1 cellular context compared by ENCODE assay signal in the genomic region with DNA sequence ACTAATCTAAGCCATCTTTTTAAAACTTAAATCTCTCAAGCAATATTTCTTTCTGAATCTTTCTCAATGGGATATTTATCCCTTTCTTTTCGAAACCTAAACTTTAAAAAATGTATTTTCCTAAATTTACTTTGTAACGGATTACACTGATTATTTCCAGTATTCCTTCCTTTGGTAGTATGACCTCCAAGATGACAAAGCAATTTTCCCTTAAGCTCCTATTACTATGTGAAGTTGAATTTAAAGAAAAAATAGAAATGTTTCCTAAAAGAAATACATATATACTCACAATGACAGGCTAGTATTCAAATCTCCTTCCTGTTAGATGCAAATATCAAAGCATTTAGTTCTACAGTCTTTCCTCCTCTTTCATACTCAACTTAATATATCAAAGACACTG.
TF ChIP-seq lines count a peak whose summit lies in the region.

No MANE protein-coding gene starts in this region.

TF ChIP-seq in K562, 482 proteins besides CTCF, POLR2A, EP300 and RAD21 (continued from another document):
- TF ChIP-seq, protein P1, sequence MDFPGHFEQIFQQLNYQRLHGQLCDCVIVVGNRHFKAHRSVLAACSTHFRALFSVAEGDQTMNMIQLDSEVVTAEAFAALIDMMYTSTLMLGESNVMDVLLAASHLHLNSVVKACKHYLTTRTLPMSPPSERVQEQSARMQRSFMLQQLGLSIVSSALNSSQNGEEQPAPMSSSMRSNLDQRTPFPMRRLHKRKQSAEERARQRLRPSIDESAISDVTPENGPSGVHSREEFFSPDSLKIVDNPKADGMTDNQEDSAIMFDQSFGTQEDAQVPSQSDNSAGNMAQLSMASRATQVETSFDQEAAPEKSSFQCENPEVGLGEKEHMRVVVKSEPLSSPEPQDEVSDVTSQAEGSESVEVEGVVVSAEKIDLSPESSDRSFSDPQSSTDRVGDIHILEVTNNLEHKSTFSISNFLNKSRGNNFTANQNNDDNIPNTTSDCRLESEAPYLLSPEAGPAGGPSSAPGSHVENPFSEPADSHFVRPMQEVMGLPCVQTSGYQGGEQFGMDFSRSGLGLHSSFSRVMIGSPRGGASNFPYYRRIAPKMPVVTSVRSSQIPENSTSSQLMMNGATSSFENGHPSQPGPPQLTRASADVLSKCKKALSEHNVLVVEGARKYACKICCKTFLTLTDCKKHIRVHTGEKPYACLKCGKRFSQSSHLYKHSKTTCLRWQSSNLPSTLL (IDR thresholded peaks at IDR 0.05) = no peak
- peak; percentile 95 for TF ChIP-seq ZNF316 (IDR thresholded peaks at IDR 0.05)
- TF ChIP-seq SMARCC2 (IDR thresholded peaks at IDR 0.05; ENCODE audit: low read depth) = peak; percentile 77
- no peak for TF ChIP-seq NCOR1 (IDR thresholded peaks at IDR 0.05)
- TF ChIP-seq SAFB2 (IDR thresholded peaks at IDR 0.05; ENCODE audit: borderline replicate concordance, low read depth, low read length, severe bottlenecking) = no peak
- TF ChIP-seq SIRT6 (IDR thresholded peaks at IDR 0.05; ENCODE audit: low read depth, low read length) = no peak
- TF ChIP-seq HCFC1 (IDR thresholded peaks at IDR 0.05; ENCODE audit: low read depth, low read length) = no peak
- no peak for TF ChIP-seq ETS2 (tag; IDR thresholded peaks at IDR 0.05; ENCODE audit: borderline replicate concordance, poor library complexity, severe bottlenecking)
- TF ChIP-seq SUPT5H (IDR thresholded peaks at IDR 0.05) = no peak
- no peak for TF ChIP-seq ZZZ3 (IDR thresholded peaks at IDR 0.05)
- no peak for TF ChIP-seq ZNF584 (CRISPR knock-in tag; IDR thresholded peaks at IDR 0.05; ENCODE audit: low read depth)
- TF ChIP-seq NFE2 (IDR thresholded peaks at IDR 0.05; ENCODE audit: low read depth) = peak; percentile 89
- TF ChIP-seq ELF2 (CRISPR knock-in tag; IDR thresholded peaks at IDR 0.05) = no peak
- TF ChIP-seq MTA1 (IDR thresholded peaks at IDR 0.05; ENCODE audit: borderline replicate concordance) = no peak
- TF ChIP-seq EP400 (IDR thresholded peaks at IDR 0.05) = no peak
- TF ChIP-seq FOXA3 (CRISPR knock-in tag; conservative IDR thresholded peaks at IDR 0.05 in 1 of 2, IDR thresholded peaks at IDR 0.05 in 1 of 2) = no peak
- TF ChIP-seq, protein P2, sequence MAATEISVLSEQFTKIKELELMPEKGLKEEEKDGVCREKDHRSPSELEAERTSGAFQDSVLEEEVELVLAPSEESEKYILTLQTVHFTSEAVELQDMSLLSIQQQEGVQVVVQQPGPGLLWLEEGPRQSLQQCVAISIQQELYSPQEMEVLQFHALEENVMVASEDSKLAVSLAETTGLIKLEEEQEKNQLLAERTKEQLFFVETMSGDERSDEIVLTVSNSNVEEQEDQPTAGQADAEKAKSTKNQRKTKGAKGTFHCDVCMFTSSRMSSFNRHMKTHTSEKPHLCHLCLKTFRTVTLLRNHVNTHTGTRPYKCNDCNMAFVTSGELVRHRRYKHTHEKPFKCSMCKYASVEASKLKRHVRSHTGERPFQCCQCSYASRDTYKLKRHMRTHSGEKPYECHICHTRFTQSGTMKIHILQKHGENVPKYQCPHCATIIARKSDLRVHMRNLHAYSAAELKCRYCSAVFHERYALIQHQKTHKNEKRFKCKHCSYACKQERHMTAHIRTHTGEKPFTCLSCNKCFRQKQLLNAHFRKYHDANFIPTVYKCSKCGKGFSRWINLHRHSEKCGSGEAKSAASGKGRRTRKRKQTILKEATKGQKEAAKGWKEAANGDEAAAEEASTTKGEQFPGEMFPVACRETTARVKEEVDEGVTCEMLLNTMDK (IDR thresholded peaks at IDR 0.05; ENCODE audit: borderline replicate concordance, insufficient read depth, low read depth, low read length, poor library complexity, severe bottlenecking) = no peak
- no peak for TF ChIP-seq RCOR1 (IDR thresholded peaks at IDR 0.05; ENCODE audit: borderline replicate concordance in 1 of 2, low read depth in 2 of 2, low read length in 2 of 2)
- TF ChIP-seq, protein P3, sequence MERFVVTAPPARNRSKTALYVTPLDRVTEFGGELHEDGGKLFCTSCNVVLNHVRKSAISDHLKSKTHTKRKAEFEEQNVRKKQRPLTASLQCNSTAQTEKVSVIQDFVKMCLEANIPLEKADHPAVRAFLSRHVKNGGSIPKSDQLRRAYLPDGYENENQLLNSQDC (CRISPR knock-in tag; IDR thresholded peaks at IDR 0.05) = no peak
- no peak for TF ChIP-seq TOE1 (IDR thresholded peaks at IDR 0.05; ENCODE audit: borderline replicate concordance)
- TF ChIP-seq TOE1 (CRISPR knock-in tag; IDR thresholded peaks at IDR 0.05; ENCODE audit: borderline replicate concordance, low read depth) = no peak
- TF ChIP-seq HDAC2 (IDR thresholded peaks at IDR 0.05) = no peak
- TF ChIP-seq, protein P4, sequence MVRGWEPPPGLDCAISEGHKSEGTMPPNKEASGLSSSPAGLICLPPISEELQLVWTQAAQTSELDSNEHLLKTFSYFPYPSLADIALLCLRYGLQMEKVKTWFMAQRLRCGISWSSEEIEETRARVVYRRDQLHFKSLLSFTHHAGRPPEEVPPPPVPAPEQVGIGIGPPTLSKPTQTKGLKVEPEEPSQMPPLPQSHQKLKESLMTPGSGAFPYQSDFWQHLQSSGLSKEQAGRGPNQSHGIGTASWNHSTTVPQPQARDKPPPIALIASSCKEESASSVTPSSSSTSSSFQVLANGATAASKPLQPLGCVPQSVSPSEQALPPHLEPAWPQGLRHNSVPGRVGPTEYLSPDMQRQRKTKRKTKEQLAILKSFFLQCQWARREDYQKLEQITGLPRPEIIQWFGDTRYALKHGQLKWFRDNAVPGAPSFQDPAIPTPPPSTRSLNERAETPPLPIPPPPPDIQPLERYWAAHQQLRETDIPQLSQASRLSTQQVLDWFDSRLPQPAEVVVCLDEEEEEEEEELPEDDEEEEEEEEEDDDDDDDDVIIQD (CRISPR knock-in tag; IDR thresholded peaks at IDR 0.05) = no peak
- no peak for TF ChIP-seq MCM3 (IDR thresholded peaks at IDR 0.05)
- TF ChIP-seq RAD51 (IDR thresholded peaks at IDR 0.05; ENCODE audit: borderline replicate concordance, low read depth) = no peak
- no peak for TF ChIP-seq ZFP1 (CRISPR knock-in tag; IDR thresholded peaks at IDR 0.05)
- TF ChIP-seq, protein P5, sequence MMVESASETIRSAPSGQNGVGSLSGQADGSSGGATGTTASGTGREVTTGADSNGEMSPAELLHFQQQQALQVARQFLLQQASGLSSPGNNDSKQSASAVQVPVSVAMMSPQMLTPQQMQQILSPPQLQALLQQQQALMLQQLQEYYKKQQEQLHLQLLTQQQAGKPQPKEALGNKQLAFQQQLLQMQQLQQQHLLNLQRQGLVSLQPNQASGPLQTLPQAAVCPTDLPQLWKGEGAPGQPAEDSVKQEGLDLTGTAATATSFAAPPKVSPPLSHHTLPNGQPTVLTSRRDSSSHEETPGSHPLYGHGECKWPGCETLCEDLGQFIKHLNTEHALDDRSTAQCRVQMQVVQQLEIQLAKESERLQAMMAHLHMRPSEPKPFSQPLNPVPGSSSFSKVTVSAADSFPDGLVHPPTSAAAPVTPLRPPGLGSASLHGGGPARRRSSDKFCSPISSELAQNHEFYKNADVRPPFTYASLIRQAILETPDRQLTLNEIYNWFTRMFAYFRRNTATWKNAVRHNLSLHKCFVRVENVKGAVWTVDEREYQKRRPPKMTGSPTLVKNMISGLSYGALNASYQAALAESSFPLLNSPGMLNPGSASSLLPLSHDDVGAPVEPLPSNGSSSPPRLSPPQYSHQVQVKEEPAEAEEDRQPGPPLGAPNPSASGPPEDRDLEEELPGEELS (CRISPR knock-in tag; IDR thresholded peaks at IDR 0.05; ENCODE audit: borderline replicate concordance) = no peak
- TF ChIP-seq MAFF (IDR thresholded peaks at IDR 0.05; ENCODE audit: low read length) = peak; percentile 72
- TF ChIP-seq HDAC3 (IDR thresholded peaks at IDR 0.05; ENCODE audit: borderline replicate concordance, partially characterized antibody) = no peak
- no peak for TF ChIP-seq TAF7 (tag; IDR thresholded peaks at IDR 0.05)
- no peak for TF ChIP-seq KLF10 (CRISPR knock-in tag; IDR thresholded peaks at IDR 0.05)
- TF ChIP-seq MAFK (IDR thresholded peaks at IDR 0.05; ENCODE audit: low read length) = peak; percentile 76; the same call in 1 of the 2 replicates
- TF ChIP-seq FUS (optimal IDR thresholded peaks at IDR 0.05; ENCODE audit: low read depth, low read length) = no peak
- TF ChIP-seq C11orf30 (IDR thresholded peaks at IDR 0.05; ENCODE audit: low read depth) = peak; percentile 90
- no peak for TF ChIP-seq ASH1L (IDR thresholded peaks at IDR 0.05; ENCODE audit: borderline replicate concordance, low read depth, partially characterized antibody)
- TF ChIP-seq, protein P6, sequence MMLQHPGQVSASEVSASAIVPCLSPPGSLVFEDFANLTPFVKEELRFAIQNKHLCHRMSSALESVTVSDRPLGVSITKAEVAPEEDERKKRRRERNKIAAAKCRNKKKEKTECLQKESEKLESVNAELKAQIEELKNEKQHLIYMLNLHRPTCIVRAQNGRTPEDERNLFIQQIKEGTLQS (IDR thresholded peaks at IDR 0.05) = no peak
- TF ChIP-seq, protein P6 (CRISPR knock-in tag; conservative IDR thresholded peaks at IDR 0.05) = no peak
- TF ChIP-seq KLF1 (tag; IDR thresholded peaks at IDR 0.05) = no peak
- no peak for TF ChIP-seq XRCC4 (IDR thresholded peaks at IDR 0.05; ENCODE audit: extremely low read depth, insufficient read depth, insufficient read length)
- no peak for TF ChIP-seq HOXB6 (CRISPR knock-in tag; IDR thresholded peaks at IDR 0.05; ENCODE audit: borderline replicate concordance)
- no peak for TF ChIP-seq BCOR (IDR thresholded peaks at IDR 0.05)
- TF ChIP-seq, protein P7, sequence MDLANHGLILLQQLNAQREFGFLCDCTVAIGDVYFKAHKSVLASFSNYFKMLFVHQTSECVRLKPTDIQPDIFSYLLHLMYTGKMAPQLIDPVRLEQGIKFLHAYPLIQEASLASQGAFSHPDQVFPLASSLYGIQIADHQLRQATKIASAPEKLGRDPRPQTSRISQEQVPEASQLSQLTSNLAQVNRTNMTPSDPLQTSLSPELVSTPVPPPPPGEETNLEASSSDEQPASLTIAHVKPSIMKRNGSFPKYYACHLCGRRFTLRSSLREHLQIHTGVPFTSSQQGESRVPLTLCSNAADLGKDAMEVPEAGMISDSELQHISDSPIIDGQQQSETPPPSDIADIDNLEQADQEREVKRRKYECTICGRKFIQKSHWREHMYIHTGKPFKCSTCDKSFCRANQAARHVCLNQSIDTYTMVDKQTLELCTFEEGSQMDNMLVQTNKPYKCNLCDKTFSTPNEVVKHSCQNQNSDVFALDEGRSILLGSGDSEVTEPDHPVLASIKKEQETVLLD (IDR thresholded peaks at IDR 0.05) = no peak
- TF ChIP-seq ATF1 (CRISPR knock-in tag; IDR thresholded peaks at IDR 0.05) = no peak
- TF ChIP-seq ATF1 (tag; IDR thresholded peaks at IDR 0.05) = no peak
- TF ChIP-seq LARP7 (IDR thresholded peaks at IDR 0.05) = no peak
- no peak for TF ChIP-seq GATAD2A (IDR thresholded peaks at IDR 0.05)
- TF ChIP-seq TEAD4 (IDR thresholded peaks at IDR 0.05; ENCODE audit: low read length) = no peak
- no peak for TF ChIP-seq TEAD4 (CRISPR knock-in tag; IDR thresholded peaks at IDR 0.05; ENCODE audit: borderline replicate concordance)
- no peak for TF ChIP-seq KAT8 (IDR thresholded peaks at IDR 0.05; ENCODE audit: low read depth)
- TF ChIP-seq MYC (IDR thresholded peaks at IDR 0.05; ENCODE audit: low read depth, low read length) = no peak
- no peak for TF ChIP-seq MYC (CRISPR knock-in tag; IDR thresholded peaks at IDR 0.05; ENCODE audit: borderline replicate concordance, low read depth)
- TF ChIP-seq SP1 (CRISPR knock-in tag; IDR thresholded peaks at IDR 0.05) = no peak
- peak; percentile 92 for TF ChIP-seq MAFG (tag; conservative IDR thresholded peaks at IDR 0.05)
- TF ChIP-seq, protein P8, sequence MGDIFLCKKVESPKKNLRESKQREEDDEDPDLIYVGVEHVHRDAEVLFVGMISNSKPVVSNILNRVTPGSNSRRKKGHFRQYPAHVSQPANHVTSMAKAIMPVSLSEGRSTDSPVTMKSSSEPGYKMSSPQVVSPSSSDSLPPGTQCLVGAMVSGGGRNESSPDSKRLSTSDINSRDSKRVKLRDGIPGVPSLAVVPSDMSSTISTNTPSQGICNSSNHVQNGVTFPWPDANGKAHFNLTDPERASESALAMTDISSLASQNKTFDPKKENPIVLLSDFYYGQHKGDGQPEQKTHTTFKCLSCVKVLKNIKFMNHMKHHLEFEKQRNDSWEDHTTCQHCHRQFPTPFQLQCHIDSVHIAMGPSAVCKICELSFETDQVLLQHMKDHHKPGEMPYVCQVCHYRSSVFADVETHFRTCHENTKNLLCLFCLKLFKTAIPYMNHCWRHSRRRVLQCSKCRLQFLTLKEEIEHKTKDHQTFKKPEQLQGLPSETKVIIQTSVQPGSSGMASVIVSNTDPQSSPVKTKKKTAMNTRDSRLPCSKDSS (IDR thresholded peaks at IDR 0.05; ENCODE audit: low read depth, partially characterized antibody) = no peak
- TF ChIP-seq ARID1B (IDR thresholded peaks at IDR 0.05) = peak; percentile 40
- no peak for TF ChIP-seq XRCC5 (IDR thresholded peaks at IDR 0.05; ENCODE audit: low read depth, low read length)
- TF ChIP-seq, protein P9, sequence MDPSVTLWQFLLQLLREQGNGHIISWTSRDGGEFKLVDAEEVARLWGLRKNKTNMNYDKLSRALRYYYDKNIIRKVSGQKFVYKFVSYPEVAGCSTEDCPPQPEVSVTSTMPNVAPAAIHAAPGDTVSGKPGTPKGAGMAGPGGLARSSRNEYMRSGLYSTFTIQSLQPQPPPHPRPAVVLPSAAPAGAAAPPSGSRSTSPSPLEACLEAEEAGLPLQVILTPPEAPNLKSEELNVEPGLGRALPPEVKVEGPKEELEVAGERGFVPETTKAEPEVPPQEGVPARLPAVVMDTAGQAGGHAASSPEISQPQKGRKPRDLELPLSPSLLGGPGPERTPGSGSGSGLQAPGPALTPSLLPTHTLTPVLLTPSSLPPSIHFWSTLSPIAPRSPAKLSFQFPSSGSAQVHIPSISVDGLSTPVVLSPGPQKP (CRISPR knock-in tag; IDR thresholded peaks at IDR 0.05) = no peak
- no peak for TF ChIP-seq ZNF778 (CRISPR knock-in tag; IDR thresholded peaks at IDR 0.05)
- TF ChIP-seq, protein P10, sequence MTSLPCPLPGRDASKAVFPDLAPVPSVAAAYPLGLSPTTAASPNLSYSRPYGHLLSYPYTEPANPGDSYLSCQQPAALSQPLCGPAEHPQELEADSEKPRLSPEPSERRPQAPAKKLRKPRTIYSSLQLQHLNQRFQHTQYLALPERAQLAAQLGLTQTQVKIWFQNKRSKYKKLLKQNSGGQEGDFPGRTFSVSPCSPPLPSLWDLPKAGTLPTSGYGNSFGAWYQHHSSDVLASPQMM (CRISPR knock-in tag; IDR thresholded peaks at IDR 0.05) = no peak
- no peak for TF ChIP-seq ZEB2 (IDR thresholded peaks at IDR 0.05)
- peak; percentile 71 for TF ChIP-seq SMARCA4 (IDR thresholded peaks at IDR 0.05)
- TF ChIP-seq, protein P11, sequence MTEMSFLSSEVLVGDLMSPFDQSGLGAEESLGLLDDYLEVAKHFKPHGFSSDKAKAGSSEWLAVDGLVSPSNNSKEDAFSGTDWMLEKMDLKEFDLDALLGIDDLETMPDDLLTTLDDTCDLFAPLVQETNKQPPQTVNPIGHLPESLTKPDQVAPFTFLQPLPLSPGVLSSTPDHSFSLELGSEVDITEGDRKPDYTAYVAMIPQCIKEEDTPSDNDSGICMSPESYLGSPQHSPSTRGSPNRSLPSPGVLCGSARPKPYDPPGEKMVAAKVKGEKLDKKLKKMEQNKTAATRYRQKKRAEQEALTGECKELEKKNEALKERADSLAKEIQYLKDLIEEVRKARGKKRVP (CRISPR knock-in tag; IDR thresholded peaks at IDR 0.05) = no peak
- no peak for TF ChIP-seq SETDB1 (IDR thresholded peaks at IDR 0.05; ENCODE audit: low read length)
- no peak for TF ChIP-seq HEY1 (CRISPR knock-in tag; IDR thresholded peaks at IDR 0.05; ENCODE audit: borderline replicate concordance)
TF ChIP-seq in K562: peak in this region for 14.
